In the genomic region with DNA sequence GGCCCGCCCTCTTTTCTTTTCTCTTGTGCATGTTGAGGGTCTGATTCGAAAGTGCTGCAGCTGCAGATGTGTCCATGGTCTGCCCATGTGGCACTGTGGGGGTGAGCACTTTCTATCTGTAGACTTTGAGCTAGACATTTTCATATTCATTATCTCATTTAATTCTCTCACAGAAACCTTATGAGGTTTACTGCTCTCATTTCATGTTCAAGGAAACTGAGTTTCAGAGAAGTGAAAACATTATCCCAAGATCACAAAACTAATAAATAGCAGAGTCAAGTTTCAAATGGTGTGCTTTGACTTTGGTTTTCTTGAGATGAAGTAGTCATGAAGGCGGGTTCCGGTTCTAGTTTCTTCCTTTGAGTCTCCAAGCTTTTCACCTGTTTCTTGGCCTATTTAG, we compare ENCODE assay signal across 26 cellular contexts.
"Had no signal": no experiment of that assay in that cellular context is flagged by ENCODE, and none has a peak within 500 bp of the region (broad histone marks: within the 10 kb centered on the region; RNA-seq: fewer than 3 reads in every experiment).

No MANE protein-coding gene starts in this region.

- H3K9me3 ChIP-seq: lower lobe of right lung, suprapubic skin, tibial artery had no signal

- ATAC-seq: activated CD4-positive, CD25-positive, alpha-beta regulatory T cell treated with anti-CD3 and anti-CD28 coated beads, Interleukin-2, amount 50 U/mL, for 24 hours; esophagus mucosa; left lobe of liver; lower lobe of right lung; naive thymus-derived CD8-positive, alpha-beta T cell; right cardiac atrium had no signal

- H3K27me3 ChIP-seq: suprapubic skin, tibial artery had no signal

- H3K9me3 Mint-ChIP-seq: dendritic cell treated with granulocyte-macrophage colony-stimulating factor and Interleukin-4, amounts not matched to agents 40 ng/mL and 50 ng/mL, for 4 days; endodermal cell had no signal

- H3K4me3 Mint-ChIP-seq: activated CD4-positive, alpha-beta memory T cell treated with anti-CD3 and anti-CD28 coated beads, Interleukin-2, amount 10 ng/mL, durations not matched to agents 7 days and 5 days; activated T-cell treated with anti-CD3 and anti-CD28 coated beads, Interleukin-2, amount 50 U/mL, for 24 hours; dendritic cell treated with granulocyte-macrophage colony-stimulating factor and Interleukin-4, amounts not matched to agents 40 ng/mL and 50 ng/mL, for 4 days; endodermal cell; naive thymus-derived CD8-positive, alpha-beta T cell had no signal

- H3K4me3 ChIP-seq: lower lobe of right lung, suprapubic skin, tibial artery had no signal

- H3K36me3 ChIP-seq: lower lobe of right lung, suprapubic skin, tibial artery, WERI-Rb-1 had no signal

- H3K27ac Mint-ChIP-seq: activated CD4-positive, alpha-beta memory T cell treated with anti-CD3 and anti-CD28 coated beads, Interleukin-2, amount 10 ng/mL, durations not matched to agents 7 days and 5 days; activated T-cell treated with anti-CD3 and anti-CD28 coated beads, Interleukin-2, amount 50 U/mL, for 24 hours; dendritic cell treated with granulocyte-macrophage colony-stimulating factor and Interleukin-4, amounts not matched to agents 40 ng/mL and 50 ng/mL, for 4 days; endodermal cell; naive thymus-derived CD8-positive, alpha-beta T cell had no signal

- DNase-seq: activated CD4-positive, alpha-beta memory T cell treated with anti-CD3 and anti-CD28 coated beads, Interleukin-2, amount 10 ng/mL, durations not matched to agents 7 days and 5 days; activated CD4-positive, alpha-beta T cell treated with anti-CD3 and anti-CD28 coated beads for 48 hours; activated CD8-positive, alpha-beta memory T cell treated with anti-CD3 and anti-CD28 coated beads, Interleukin-2, amount 50 U/mL, for 48 hours; activated gamma-delta T cell treated with Interleukin-2 at 50 U/mL for 16 hours; activated naive CD4-positive, alpha-beta T cell treated with anti-CD3 and anti-CD28 coated beads, Interleukin-2, amount 50 U/mL, for 16 hours; activated T-cell treated with anti-CD3 and anti-CD28 coated beads, Interleukin-2, amount 50 U/mL, for 24 hours; amniotic stem cell; caudate nucleus; endodermal cell; foreskin fibroblast; kidney glomerular epithelial cell; lower lobe of right lung; mesenchymal stem cell; naive thymus-derived CD8-positive, alpha-beta T cell; posterior cingulate gyrus; right cardiac atrium; stimulated activated CD4-positive, alpha-beta T cell treated with anti-CD3 and anti-CD28 coated beads, Interleukin-15, amount 100 ng/mL, for 24 hours; stimulated activated naive CD4-positive, alpha-beta T cell; T1000; tibial artery; WERI-Rb-1 had no signal

- H3K4me1 Mint-ChIP-seq: activated CD4-positive, alpha-beta memory T cell treated with anti-CD3 and anti-CD28 coated beads, Interleukin-2, amount 10 ng/mL, durations not matched to agents 7 days and 5 days; naive thymus-derived CD8-positive, alpha-beta T cell had no signal

- H3K27ac ChIP-seq: lower lobe of right lung, suprapubic skin, tibial artery, WERI-Rb-1 had no signal

- H3K36me3 Mint-ChIP-seq: naive thymus-derived CD8-positive, alpha-beta T cell had no signal

- H3K4me1 ChIP-seq: lower lobe of right lung, suprapubic skin, tibial artery had no signal

- H3K27me3 Mint-ChIP-seq: activated CD4-positive, alpha-beta memory T cell treated with anti-CD3 and anti-CD28 coated beads, Interleukin-2, amount 10 ng/mL, durations not matched to agents 7 days and 5 days; activated T-cell treated with anti-CD3 and anti-CD28 coated beads, Interleukin-2, amount 50 U/mL, for 24 hours; dendritic cell treated with granulocyte-macrophage colony-stimulating factor and Interleukin-4, amounts not matched to agents 40 ng/mL and 50 ng/mL, for 4 days; naive thymus-derived CD8-positive, alpha-beta T cell had no signal
